ENCODE assay signal across 24 cellular contexts in genomic region chr2:106004854-106005253, GRCh38.
"Had no signal": no experiment of that assay in that cellular context is flagged by ENCODE, and none has a peak within 500 bp of the region (broad histone marks: within the 10 kb centered on the region; RNA-seq: fewer than 3 reads in every experiment).

No MANE protein-coding gene starts in this region.

- H3K4me3 ChIP-seq: colonic mucosa, esophagus muscularis mucosa, gastroesophageal sphincter, heart left ventricle, hepatocyte, left lung, lower lobe of right lung, mucosa of descending colon had no signal

- DNase-seq: colonic mucosa; cortex of kidney; effector CD8-positive, alpha-beta T cell; effector memory CD8-positive, alpha-beta T cell; foreskin keratinocyte; heart left ventricle; hypothalamus; immature natural killer cell; islet precursor cell; kidney; kidney glomerular epithelial cell; left colon; left lung; left ventricle myocardium superior; lower lobe of right lung; mesenchymal stem cell; mucosa of descending colon; naive B cell; naive thymus-derived CD8-positive, alpha-beta T cell had no signal

- H3K27me3 Mint-ChIP-seq: dendritic cell treated with granulocyte-macrophage colony-stimulating factor and Interleukin-4, amounts not matched to agents 40 ng/mL and 50 ng/mL, for 4 days; naive thymus-derived CD8-positive, alpha-beta T cell had no signal

- H3K9me3 ChIP-seq: colonic mucosa had no signal

- H3K36me3 ChIP-seq: colonic mucosa, esophagus muscularis mucosa, gastroesophageal sphincter, heart left ventricle, left lung, lower lobe of right lung had no signal

- H3K4me3 Mint-ChIP-seq: dendritic cell treated with granulocyte-macrophage colony-stimulating factor and Interleukin-4, amounts not matched to agents 40 ng/mL and 50 ng/mL, for 4 days; effector memory CD8-positive, alpha-beta T cell; immature natural killer cell; mesothelial cell of epicardium; naive B cell; naive thymus-derived CD8-positive, alpha-beta T cell had no signal

- ATAC-seq: effector memory CD8-positive, alpha-beta T cell; foreskin keratinocyte; gastroesophageal sphincter; heart left ventricle; left colon; left lung; left ventricle myocardium superior; lower lobe of right lung; mucosa of descending colon; naive thymus-derived CD8-positive, alpha-beta T cell had no signal

- H3K4me1 Mint-ChIP-seq: immature natural killer cell, mesothelial cell of epicardium, naive B cell had no signal

- H3K4me1 ChIP-seq: colonic mucosa, esophagus muscularis mucosa, foreskin keratinocyte, gastroesophageal sphincter, left lung, lower lobe of right lung had no signal

- H3K27ac ChIP-seq: colonic mucosa, esophagus muscularis mucosa, foreskin keratinocyte, gastroesophageal sphincter, heart left ventricle, hepatocyte, left lung, lower lobe of right lung had no signal

- H3K27me3 ChIP-seq: colonic mucosa, esophagus muscularis mucosa, foreskin keratinocyte, gastroesophageal sphincter, heart left ventricle, hepatocyte, left lung had no signal

- H3K27ac Mint-ChIP-seq: dendritic cell treated with granulocyte-macrophage colony-stimulating factor and Interleukin-4, amounts not matched to agents 40 ng/mL and 50 ng/mL, for 4 days; effector memory CD8-positive, alpha-beta T cell; immature natural killer cell; mesothelial cell of epicardium; naive thymus-derived CD8-positive, alpha-beta T cell had no signal
